ENCODE assay signal across 8 cellular contexts in genomic region chr12:1660304-1661187, GRCh38. TPM values are rescaled to one million over a fixed set of nuclear protein-coding genes. Genes with fewer than 3 reads are reported as not detected.
DNase-seq lines count a peak whose midpoint lies in the region; ATAC-seq lines count a peak whose summit lies in the region.

No MANE protein-coding gene starts in this region.

- DNase-seq in MV-4-11 (lab: John Stamatoyannopoulos, UW) (peak; percentile 21), right cardiac atrium (peak in 2 of 3 donors; percentile 66 to 79), NCI-H446 treated with DMSO at 0.1 percent for 48 hours (lab: John Stamatoyannopoulos, UW) (no peak)
- DNase-seq in activated effector memory CD4-positive, alpha-beta T cell treated with Interleukin-2 at 50 U/mL for 16 hours, result peak; percentile 24
- DNase-seq in stimulated activated CD4-positive, alpha-beta T cell treated with anti-CD3 and anti-CD28 coated beads, Interleukin-15, amount 100 ng/mL, for 24 hours, result peak; percentile 48

- intact Hi-C loops in right cardiac atrium (cut with DNase I), result no loop called here

- H3K4me3 ChIP-seq in right cardiac atrium (ENCODE audit: low read length), result no peak overlapping the region

- no peaks in the 10 kb centered on the region for H3K9me3 ChIP-seq in right cardiac atrium (ENCODE audit: control insufficient read depth, low read length)

- no peaks in the 10 kb centered on the region for H3K27me3 ChIP-seq in right cardiac atrium (ENCODE audit: control insufficient read depth, insufficient read depth)

- peak overlapping the region; percentile 83 for H3K27ac ChIP-seq in right cardiac atrium (ENCODE audit: low read length)

- 52% methylated on average over 18 of the region's 20 CpGs for WGBS in right cardiac atrium

- H3K4me1 ChIP-seq in right cardiac atrium (ENCODE audit: control insufficient read depth, insufficient read depth, low read length), result peaks cover 3% of the 10 kb centered on the region

- ATAC-seq in right cardiac atrium (peak; percentile 27 to 67), GM19395 (IDR thresholded peaks at IDR 0.05; ENCODE audit: unreplicated experiment) (no peak), GM18519 (IDR thresholded peaks at IDR 0.05; ENCODE audit: low FRiP score, unreplicated experiment) (no peak), HG02884 (IDR thresholded peaks at IDR 0.05; ENCODE audit: unreplicated experiment) (no peak)

RNA-seq across cellular contexts. Expression of gene ADIPOR2, which starts 30.3 kb away (rescaled TPM):
- total RNA-seq in right cardiac atrium, result 10 to 100 TPM; 36.4 to 52.0 (median 42.8) TPM
- 28.1 TPM for polyA plus RNA-seq in right cardiac atrium

RNA-seq across cellular contexts. Expression of gene WNT5B, which starts 31.5 kb away (rescaled TPM):
- 1 to 10 TPM; 1.7 to 3.6 (median 2.6) TPM for total RNA-seq in right cardiac atrium
- 1.7 TPM for polyA plus RNA-seq in right cardiac atrium

Comparison
In these comparisons a context has a peak if more than half of its experiments do, and no peak if none do; other contexts are left out.
1. ATAC-seq: peak in right cardiac atrium (2 of 2); none in GM19395 (single experiment), GM18519 (single experiment) and HG02884 (single experiment).